7 cellular contexts compared by ENCODE assay signal in genomic region chr1:32247983-32248889, GRCh38. TPM values are rescaled to one million over a fixed set of nuclear protein-coding genes. Genes with fewer than 3 reads are reported as not detected.
DNase-seq lines count a peak whose midpoint lies in the region; ATAC-seq, FAIRE-seq and TF ChIP-seq lines count a peak whose summit lies in the region.

No MANE protein-coding gene starts in this region.

- no peaks in the 10 kb centered on the region for H3K9me3 ChIP-seq in GM12878 (replicated peaks; ENCODE audit: control insufficient read depth, insufficient read depth, low read length)
- H3K9me3 ChIP-seq in iPS-20b (ENCODE audit: insufficient read depth, low read depth, low read length), result no peaks in the 10 kb centered on the region

- ATAC-seq in GM12878, result peak; percentile 69
- no peak for ATAC-seq in HG02884 (IDR thresholded peaks at IDR 0.05; ENCODE audit: unreplicated experiment)

- peak; percentile 85 for DNase-seq in NCI-H1092 (lab: John Stamatoyannopoulos, UW)
- DNase-seq in T-helper 9 cell, result peak; percentile 74
- DNase-seq in GM12878 (ENCODE audit: low read depth, low spot score), result no peak
- peak; percentile 92 for DNase-seq in stimulated activated CD4-positive, alpha-beta T cell treated with anti-CD3 and anti-CD28 coated beads, Interleukin-15, amount 100 ng/mL, for 24 hours

- H2AFZ ChIP-seq in GM12878 (ENCODE audit: control insufficient read depth, low read depth, low read length), result peak overlapping the region; percentile 78

- peak; percentile 89 to 99 (median 96) for TF ChIP-seq CTCF in GM12878 (IDR thresholded peaks at IDR 0.05 in 2 of 3, conservative IDR thresholded peaks at IDR 0.05 in 1 of 3; ENCODE audit: control insufficient read depth in 2 of 3, extremely low read depth in 1 of 3, insufficient read depth in 1 of 3, low read depth in 3 of 3, low read length in 3 of 3)

- no peaks in the 10 kb centered on the region for H3K27me3 ChIP-seq in GM12878 (replicated peaks in 1 of 2; ENCODE audit: control insufficient read depth in 2 of 2, insufficient read depth in 2 of 2, low read length in 1 of 2)
- H3K27me3 ChIP-seq in iPS-20b (ENCODE audit: insufficient read depth, low read length), result no peaks in the 10 kb centered on the region

- peak; percentile 64 for TF ChIP-seq RAD21 in GM12878 (IDR thresholded peaks at IDR 0.05; ENCODE audit: insufficient read depth, low read depth, low read length)

- 4% methylated on average over 29 of the region's 31 CpGs for WGBS in GM12878 (ENCODE audit: insufficient coverage, insufficient replicate concordance, low lambda C conversion rate, missing lambda C conversion rate)

- SMC1A ChIA-PET in GM12878 (lab: Charles Lee; ENCODE audit: uncharacterized antibody, unreplicated experiment), result interaction anchor here (0.5 to 14.4 kb wide), 19 partner anchors 7 to 403 kb away, joined by 3 to 124 read pairs (median 4); partner anchors contain the start of genes BSDC1, IQCC and RBBP4

- H3K27ac ChIP-seq in GM12878 (ENCODE audit: control insufficient read depth, insufficient read depth) (peak overlapping the region; percentile 89), iPS-20b (ENCODE audit: low read length) (no peak overlapping the region)

- H3K36me3 ChIP-seq in GM12878 (ENCODE audit: control insufficient read depth in 2 of 2, insufficient read depth in 2 of 2, low read length in 1 of 2) (no peaks in the 10 kb centered on the region), iPS-20b (ENCODE audit: insufficient read depth, low read depth, low read length) (no peaks in the 10 kb centered on the region)

- peak overlapping the region; percentile 32 for H3K4me2 ChIP-seq in GM12878 (ENCODE audit: control insufficient read depth, insufficient read depth)

- no TSS peak for BruUV-seq in GM12878 (replicated peaks; lab: Mats Ljungman, UMichigan)

- RAD21 ChIA-PET in GM12878 (lab: Charles Lee; ENCODE audit: unreplicated experiment), result interaction anchor here (0.6 to 4.7 kb wide), 20 partner anchors 9 to 185 kb away, joined by 3 to 45 read pairs (median 3); partner anchors contain the start of genes EIF3I, HDAC1, MARCKSL1 and TMEM234

- intact Hi-C loops in GM12878 (cut with micrococcal nuclease; ENCODE audit: unreplicated experiment), result no loop called here

- TF ChIP-seq EP300 in GM12878 (IDR thresholded peaks at IDR 0.05; ENCODE audit: borderline replicate concordance in 1 of 2, control insufficient read depth in 1 of 2, low read depth in 2 of 2, low read length in 2 of 2), result no peak

- CTCF ChIA-PET in GM12878 (lab: Yijun Ruan, JAX), result interaction anchor here (0.6 to 9.6 kb wide), 40 partner anchors 9 to 275 kb away, joined by 3 to 123 read pairs (median 6); partner anchors contain the start of genes BSDC1, CCDC28B, EIF3I and HDAC1

- H3K4me3 ChIP-seq in GM12878 (peak overlapping the region; percentile 10; the same call in 1 of the 2 replicates), iPS-20b (ENCODE audit: low read length) (peak overlapping the region; percentile 45; the same call in 1 of the 2 replicates)

- TF ChIP-seq POLR2A in GM18951 (IDR thresholded peaks at IDR 0.05; ENCODE audit: extremely low read depth, insufficient read depth, insufficient read length), result peak; percentile 41
- TF ChIP-seq POLR2A in GM12878 (IDR thresholded peaks at IDR 0.05; ENCODE audit: low read depth, low read length), result peak; percentile 31; the same call in 1 of the 2 replicates

- no peaks in the 10 kb centered on the region for H4K20me1 ChIP-seq in GM12878 (ENCODE audit: control insufficient read depth, insufficient read depth)

- FAIRE-seq in GM12878 (lab: Jason Lieb, UNC), result no peak

- H3K9ac ChIP-seq in GM12878 (ENCODE audit: control insufficient read depth, insufficient read depth, low read length) (no peak overlapping the region), iPS-20b (ENCODE audit: low read depth, low read length) (peak overlapping the region; percentile 10; the same call in 1 of the 2 replicates)

- peaks cover 26% of the 10 kb centered on the region for H3K79me2 ChIP-seq in GM12878 (ENCODE audit: control insufficient read depth, insufficient read depth, low read length)

- peaks cover 52% of the 10 kb centered on the region for H3K4me1 ChIP-seq in GM12878 (ENCODE audit: control insufficient read depth, insufficient read depth, low read length)
- H3K4me1 ChIP-seq in iPS-20b (ENCODE audit: insufficient read depth, low read length), result peaks cover 15% of the 10 kb centered on the region; the same call in 1 of the 2 replicates

- POLR2A ChIA-PET in GM12878 (lab: Charles Lee), result interaction anchor here (0.6 to 3.5 kb wide), 12 partner anchors 10 to 89 kb away, joined by 3 to 21 read pairs (median 4); partner anchors contain the start of genes CCDC28B, HDAC1 and TXLNA

- in situ Hi-C loops in GM18951 (cut with MboI; ENCODE audit: low sequenced_read_pairs, unreplicated experiment), result no loop called here
- in situ Hi-C loops in GM12878 (cut with MboI), result no loop called here

RNA-seq across cellular contexts. Expression of gene FAM167B, which starts 1.2 kb away (rescaled TPM):
- total RNA-seq in GM12878 (2013; cell fraction: nucleolus; rRNA removed), result 0.48 and 0.81 TPM in 2 replicates
- total RNA-seq in GM12878 (2014; rRNA removed) (0.38 and 0.45 TPM in 2 replicates), GM12878 (2014; rRNA removed; fragmentation: Illumina TruSeq; extraction: Trizol) (0.27 and 0.37 TPM in 2 replicates), GM12878 (2021) (0.62 and 0.88 TPM in 2 replicates)
- not detected for polyA plus RNA-seq in GM12878 (2011; ENCODE audit: low read depth)
- polyA plus RNA-seq in GM12878 (2011; rRNA removed) (0.19 TPM in 1 of 2 replicates, not detected in the other), GM12878 (2014; fragmentation: Illumina TruSeq; extraction: Trizol) (0.07 and 0.52 TPM in 2 replicates), GM12878 (2014; fragmentation: Nextera tagmentation; extraction: Ambion mirVana) (under 1 TPM in 1 of 2 experiments, not detected in 1; 0.07 TPM), GM12878 (2014; rRNA removed) (0.69 and 1.2 TPM in 2 replicates), GM12878 (2016; fragmentation: Nextera tagmentation; extraction: Ambion mirVana) (under 1 TPM; 0.26 to 0.47 TPM)
- 0.12 and 0.23 TPM in 2 replicates for polyA plus RNA-seq in GM12878 (2011; cell fraction: cytosol; rRNA removed)
- 0.21 and 0.45 TPM in 2 replicates for polyA plus RNA-seq in GM12878 (2011; cell fraction: nucleus; rRNA removed)
- polyA plus RNA-seq in GM12878 (2012), result 0.29 and 0.58 TPM in 2 replicates
- polyA minus RNA-seq in GM12878 (2011; rRNA and poly(A)+ RNA removed), result 0.36 TPM in 1 of 2 replicates, not detected in the other
- not detected in 2 replicates for polyA minus RNA-seq in GM12878 (2011; cell fraction: cytosol; rRNA and poly(A)+ RNA removed)
- polyA minus RNA-seq in GM12878 (2011; cell fraction: nucleus; rRNA and poly(A)+ RNA removed), result not detected in 2 replicates

RNA-seq across cellular contexts. Expression of gene LCK, which starts 2.8 kb away (rescaled TPM):
- 18.5 and 22.2 TPM in 2 replicates for total RNA-seq in GM12878 (2013; cell fraction: nucleolus; rRNA removed)
- total RNA-seq in GM12878 (2014; rRNA removed), result 173 and 179 TPM in 2 replicates
- total RNA-seq in GM12878 (2014; rRNA removed; fragmentation: Illumina TruSeq; extraction: Trizol), result 97.7 and 109 TPM in 2 replicates
- 126 and 143 TPM in 2 replicates for total RNA-seq in GM12878 (2021)
- 43.6 TPM for polyA plus RNA-seq in GM12878 (2011; ENCODE audit: low read depth)
- 27.3 and 49.7 TPM in 2 replicates for polyA plus RNA-seq in GM12878 (2011; rRNA removed)
- polyA plus RNA-seq in GM12878 (2011; cell fraction: cytosol; rRNA removed), result 65.6 and 72.1 TPM in 2 replicates
- polyA plus RNA-seq in GM12878 (2011; cell fraction: nucleus; rRNA removed), result 103 and 120 TPM in 2 replicates
- 75.9 and 88.9 TPM in 2 replicates for polyA plus RNA-seq in GM12878 (2012)
- polyA plus RNA-seq in GM12878 (2014; fragmentation: Illumina TruSeq; extraction: Trizol), result 60.5 and 107 TPM in 2 replicates
- 10 to 100 TPM; 31.5 to 46.0 TPM for polyA plus RNA-seq in GM12878 (2014; fragmentation: Nextera tagmentation; extraction: Ambion mirVana)
- 130 and 141 TPM in 2 replicates for polyA plus RNA-seq in GM12878 (2014; rRNA removed)
- polyA plus RNA-seq in GM12878 (2016; fragmentation: Nextera tagmentation; extraction: Ambion mirVana), result 100 to 1,000 TPM; 148 to 162 TPM
- polyA minus RNA-seq in GM12878 (2011; rRNA and poly(A)+ RNA removed), result 44.6 and 73.7 TPM in 2 replicates
- polyA minus RNA-seq in GM12878 (2011; cell fraction: cytosol; rRNA and poly(A)+ RNA removed), result 18.1 and 22.3 TPM in 2 replicates
- polyA minus RNA-seq in GM12878 (2011; cell fraction: nucleus; rRNA and poly(A)+ RNA removed), result 19.1 and 27.7 TPM in 2 replicates

RNA-seq across cellular contexts. Expression of gene EIF3I, which starts 26.0 kb away (rescaled TPM):
- total RNA-seq in GM12878 (2013; cell fraction: nucleolus; rRNA removed), result 24.1 and 25.0 TPM in 2 replicates
- total RNA-seq in GM12878 (2014; rRNA removed) (293 and 313 TPM in 2 replicates), GM12878 (2014; rRNA removed; fragmentation: Illumina TruSeq; extraction: Trizol) (302 and 305 TPM in 2 replicates), GM12878 (2021) (208 and 211 TPM in 2 replicates)
- polyA plus RNA-seq in GM12878 (2011; ENCODE audit: low read depth), result 407 TPM
- polyA plus RNA-seq in GM12878 (2011; rRNA removed) (235 and 374 TPM in 2 replicates), GM12878 (2014; fragmentation: Illumina TruSeq; extraction: Trizol) (457 and 499 TPM in 2 replicates), GM12878 (2014; fragmentation: Nextera tagmentation; extraction: Ambion mirVana) (100 to 1,000 TPM; 572 to 606 TPM), GM12878 (2014; rRNA removed) (293 and 306 TPM in 2 replicates), GM12878 (2016; fragmentation: Nextera tagmentation; extraction: Ambion mirVana) (100 to 1,000 TPM; 342 to 362 TPM)
- polyA plus RNA-seq in GM12878 (2011; cell fraction: cytosol; rRNA removed), result 589 and 658 TPM in 2 replicates
- 65.9 and 123 TPM in 2 replicates for polyA plus RNA-seq in GM12878 (2011; cell fraction: nucleus; rRNA removed)
- polyA plus RNA-seq in GM12878 (2012), result 194 and 212 TPM in 2 replicates
- polyA minus RNA-seq in GM12878 (2011; rRNA and poly(A)+ RNA removed), result 425 and 517 TPM in 2 replicates
- 107 and 134 TPM in 2 replicates for polyA minus RNA-seq in GM12878 (2011; cell fraction: cytosol; rRNA and poly(A)+ RNA removed)
- 30.1 and 58.2 TPM in 2 replicates for polyA minus RNA-seq in GM12878 (2011; cell fraction: nucleus; rRNA and poly(A)+ RNA removed)

RNA-seq across cellular contexts. Expression of gene TMEM234, which starts 26.1 kb away (rescaled TPM):
- 45.3 and 48.5 TPM in 2 replicates for total RNA-seq in GM12878 (2013; cell fraction: nucleolus; rRNA removed)
- total RNA-seq in GM12878 (2014; rRNA removed) (8.1 and 8.8 TPM in 2 replicates), GM12878 (2014; rRNA removed; fragmentation: Illumina TruSeq; extraction: Trizol) (4.8 and 5.2 TPM in 2 replicates), GM12878 (2021) (6.2 and 10.9 TPM in 2 replicates)
- 6.0 TPM for polyA plus RNA-seq in GM12878 (2011; ENCODE audit: low read depth)
- polyA plus RNA-seq in GM12878 (2011; rRNA removed) (3.8 and 5.1 TPM in 2 replicates), GM12878 (2014; fragmentation: Illumina TruSeq; extraction: Trizol) (4.5 and 6.0 TPM in 2 replicates), GM12878 (2014; fragmentation: Nextera tagmentation; extraction: Ambion mirVana) (1 to 10 TPM; 2.9 to 4.5 TPM), GM12878 (2014; rRNA removed) (6.8 and 10.7 TPM in 2 replicates), GM12878 (2016; fragmentation: Nextera tagmentation; extraction: Ambion mirVana) (1 to 10 TPM; 8.6 TPM)
- polyA plus RNA-seq in GM12878 (2011; cell fraction: cytosol; rRNA removed), result 5.5 and 6.8 TPM in 2 replicates
- 41.0 and 47.4 TPM in 2 replicates for polyA plus RNA-seq in GM12878 (2011; cell fraction: nucleus; rRNA removed)
- polyA plus RNA-seq in GM12878 (2012), result 9.3 and 10.1 TPM in 2 replicates
- 12.0 and 17.4 TPM in 2 replicates for polyA minus RNA-seq in GM12878 (2011; rRNA and poly(A)+ RNA removed)
- 3.2 and 5.1 TPM in 2 replicates for polyA minus RNA-seq in GM12878 (2011; cell fraction: cytosol; rRNA and poly(A)+ RNA removed)
- 14.7 and 19.6 TPM in 2 replicates for polyA minus RNA-seq in GM12878 (2011; cell fraction: nucleus; rRNA and poly(A)+ RNA removed)

RNA-seq across cellular contexts. Expression of gene DCDC2B, which starts 39.3 kb away (rescaled TPM):
- not detected in 2 replicates for total RNA-seq in GM12878 (2013; cell fraction: nucleolus; rRNA removed)
- total RNA-seq in GM12878 (2014; rRNA removed) (not detected in 2 replicates), GM12878 (2014; rRNA removed; fragmentation: Illumina TruSeq; extraction: Trizol) (not detected in 2 replicates), GM12878 (2021) (0.13 and 0.15 TPM in 2 replicates)
- polyA plus RNA-seq in GM12878 (2011; ENCODE audit: low read depth), result not detected
- polyA plus RNA-seq in GM12878 (2011; rRNA removed) (not detected in 2 replicates), GM12878 (2014; fragmentation: Illumina TruSeq; extraction: Trizol) (not detected in 2 replicates), GM12878 (2014; fragmentation: Nextera tagmentation; extraction: Ambion mirVana) (not detected), GM12878 (2014; rRNA removed) (not detected in 2 replicates), GM12878 (2016; fragmentation: Nextera tagmentation; extraction: Ambion mirVana) (under 1 TPM; 0.12 to 0.21 TPM)
- not detected in 2 replicates for polyA plus RNA-seq in GM12878 (2011; cell fraction: cytosol; rRNA removed)
- 0.18 and 0.25 TPM in 2 replicates for polyA plus RNA-seq in GM12878 (2011; cell fraction: nucleus; rRNA removed)
- 0.14 and 0.17 TPM in 2 replicates for polyA plus RNA-seq in GM12878 (2012)
- not detected in 2 replicates for polyA minus RNA-seq in GM12878 (2011; rRNA and poly(A)+ RNA removed)
- polyA minus RNA-seq in GM12878 (2011; cell fraction: cytosol; rRNA and poly(A)+ RNA removed), result not detected in 2 replicates
- polyA minus RNA-seq in GM12878 (2011; cell fraction: nucleus; rRNA and poly(A)+ RNA removed), result 0.19 TPM in 1 of 2 replicates, not detected in the other
